ENCODE assay signal across 18 cellular contexts in the genomic region with DNA sequence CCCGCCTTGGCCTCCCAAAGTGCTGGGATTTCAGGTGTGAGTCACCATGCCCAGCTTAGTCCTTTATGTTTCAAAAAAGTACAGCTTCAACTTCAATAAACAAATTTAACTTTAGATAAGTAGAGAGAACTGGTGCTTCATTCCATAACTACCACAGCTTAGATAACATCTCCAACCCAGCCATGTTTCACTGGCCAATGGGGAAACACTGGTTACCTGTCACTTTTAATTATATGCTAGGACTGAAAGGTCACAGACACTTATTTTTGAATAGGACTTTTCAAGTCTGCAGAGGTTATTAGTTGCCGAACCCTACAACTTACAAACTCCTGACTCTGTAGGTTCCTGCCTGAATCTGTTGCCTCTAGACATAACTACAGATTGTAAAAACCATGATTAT. TPM values are rescaled to one million over a fixed set of nuclear protein-coding genes. Genes with fewer than 3 reads are reported as not detected.
DNase-seq lines count a peak whose midpoint lies in the region; ATAC-seq and TF ChIP-seq lines count a peak whose summit lies in the region.
"Had no signal": no experiment of that assay in that cellular context is flagged by ENCODE, and none has a peak within 500 bp of the region (broad histone marks: within the 10 kb centered on the region; RNA-seq: fewer than 3 reads in every experiment).

No MANE protein-coding gene starts in this region.

- H3K4me3 ChIP-seq in GM23338 (no peak overlapping the region), adipocyte (ENCODE audit: low read length) (no peak overlapping the region), trophoblast cell (ENCODE audit: low read depth, low read length) (no peak overlapping the region), WERI-Rb-1 (ENCODE audit: low read depth, low read length) (no peak overlapping the region)
- H3K4me3 ChIP-seq: BLaER1, HAP-1 had no signal

- H2BK12ac ChIP-seq in trophoblast cell (ENCODE audit: low read length) = no peak overlapping the region

- H3K27me3 ChIP-seq in GM23338 (ENCODE audit: insufficient read depth) = no peaks in the 10 kb centered on the region
- H3K27me3 ChIP-seq in adipocyte (replicated peaks; ENCODE audit: control insufficient read depth, insufficient read depth, low read length) = peaks cover 16% of the 10 kb centered on the region
- H3K27me3 ChIP-seq in trophoblast cell (ENCODE audit: insufficient read depth, low read length) = no peaks in the 10 kb centered on the region
- no peaks in the 10 kb centered on the region for H3K27me3 ChIP-seq in WERI-Rb-1 (ENCODE audit: insufficient read depth, low read depth, severe bottlenecking)
- H3K27me3 ChIP-seq: BLaER1 had no signal

- TF ChIP-seq CTCF in GM23338 (conservative IDR thresholded peaks at IDR 0.05; ENCODE audit: low read depth in 2 of 2) (no peak), WERI-Rb-1 (IDR thresholded peaks at IDR 0.05; ENCODE audit: low read depth, low read length) (no peak)

- CTCF ChIA-PET in activated CD8-positive, alpha-beta T cell treated with anti-CD3 and anti-CD28 coated beads, Interleukin-2, amount 10 ng/mL, durations not matched to agents 7 days and 5 days (lab: Charles Lee) = no interaction called here

- peaks cover 5% of the 10 kb centered on the region; the same call in 1 of the 2 replicates for H3K4me1 ChIP-seq in GM23338 (ENCODE audit: insufficient read depth)
- H3K4me1 ChIP-seq in adipocyte (ENCODE audit: control insufficient read depth, insufficient read depth, low read length) = no peaks in the 10 kb centered on the region
- H3K4me1 ChIP-seq in trophoblast cell (ENCODE audit: control insufficient read depth in 1 of 2, insufficient read depth in 2 of 2, low read length in 2 of 2) = peaks cover 4 to 5% of the 10 kb centered on the region in 2 experiments
- H3K4me1 ChIP-seq: HAP-1 had no signal

- POLR2A ChIA-PET in activated CD8-positive, alpha-beta T cell treated with anti-CD3 and anti-CD28 coated beads, Interleukin-2, amount 10 ng/mL, durations not matched to agents 7 days and 5 days (lab: Charles Lee) = no interaction called here

- H2AK5ac ChIP-seq in trophoblast cell (ENCODE audit: low read length) = no peak overlapping the region

- no peak overlapping the region for H3K18ac ChIP-seq in trophoblast cell (ENCODE audit: low read length)

- 0 out of 2 replicates have a peak overlapping the region, but pooled peaks have one; percentile 38 for H2AFZ ChIP-seq in GM23338
- H2AFZ ChIP-seq in trophoblast cell (ENCODE audit: insufficient read depth, low read length, poor library complexity) = no peak overlapping the region

- H3K27ac ChIP-seq in GM23338 (ENCODE audit: low read depth) (no peak overlapping the region), trophoblast cell (ENCODE audit: low read depth, low read length) (peak overlapping the region; percentile 83), WERI-Rb-1 (no peak overlapping the region)
- H3K27ac ChIP-seq: BLaER1, C4-2B had no signal

- H3K79me2 ChIP-seq in GM23338 (replicated peaks; ENCODE audit: insufficient read depth) = no peaks in the 10 kb centered on the region
- no peaks in the 10 kb centered on the region for H3K79me2 ChIP-seq in trophoblast cell (ENCODE audit: control insufficient read depth, insufficient read depth, low read length, poor library complexity)

- no peak overlapping the region for H3K27ac Mint-ChIP-seq in GM23338
- H3K27ac Mint-ChIP-seq in activated CD8-positive, alpha-beta T cell treated with anti-CD3 and anti-CD28 coated beads, Interleukin-2, amount 10 ng/mL, durations not matched to agents 7 days and 5 days = no peak overlapping the region
- H3K27ac Mint-ChIP-seq: CD4-positive, alpha-beta T cell; CD8-positive, alpha-beta memory T cell; HFFc6 had no signal

- H3K4ac ChIP-seq in trophoblast cell (ENCODE audit: low read depth, low read length) = no peak overlapping the region

- no peak overlapping the region for H4K12ac ChIP-seq in trophoblast cell (ENCODE audit: low read depth, low read length)

- no peaks in the 10 kb centered on the region for H3F3A ChIP-seq in GM23338 (replicated peaks; ENCODE audit: low read depth)

- H4K91ac ChIP-seq in trophoblast cell (ENCODE audit: low read depth, low read length) = no peak overlapping the region

- no peaks in the 10 kb centered on the region for H3K36me3 Mint-ChIP-seq in GM23338 (ENCODE audit: low read depth)
- no peaks in the 10 kb centered on the region for H3K36me3 Mint-ChIP-seq in activated CD8-positive, alpha-beta T cell treated with anti-CD3 and anti-CD28 coated beads, Interleukin-2, amount 10 ng/mL, durations not matched to agents 7 days and 5 days (ENCODE audit: low read depth)
- H3K36me3 Mint-ChIP-seq: CD8-positive, alpha-beta memory T cell had no signal

- H3K4me1 Mint-ChIP-seq in GM23338 = peaks cover 7% of the 10 kb centered on the region; the same call in 2 of the 3 replicates
- H3K4me1 Mint-ChIP-seq in activated CD8-positive, alpha-beta T cell treated with anti-CD3 and anti-CD28 coated beads, Interleukin-2, amount 10 ng/mL, durations not matched to agents 7 days and 5 days (ENCODE audit: low read depth) = no peaks in the 10 kb centered on the region

- H2BK5ac ChIP-seq in trophoblast cell (ENCODE audit: low read depth, low read length, poor library complexity) = no peak overlapping the region

- H3K27me3 Mint-ChIP-seq in GM23338 (ENCODE audit: insufficient read depth, low read depth, poor library complexity) = peaks cover 3% of the 10 kb centered on the region
- no peaks in the 10 kb centered on the region for H3K27me3 Mint-ChIP-seq in activated CD8-positive, alpha-beta T cell treated with anti-CD3 and anti-CD28 coated beads, Interleukin-2, amount 10 ng/mL, durations not matched to agents 7 days and 5 days (ENCODE audit: low read depth)

- ATAC-seq in GM23338 = no peak
- ATAC-seq in activated CD8-positive, alpha-beta T cell treated with anti-CD3 and anti-CD28 coated beads, Interleukin-2, amount 10 ng/mL, durations not matched to agents 7 days and 5 days = no peak

- no peaks in the 10 kb centered on the region for H3K36me3 ChIP-seq in GM23338 (ENCODE audit: insufficient read depth)
- H3K36me3 ChIP-seq in adipocyte (ENCODE audit: control insufficient read depth, insufficient read depth, low read length, severe bottlenecking) = no peaks in the 10 kb centered on the region
- H3K36me3 ChIP-seq in trophoblast cell (ENCODE audit: control insufficient read depth in 1 of 2, insufficient read depth in 2 of 2, low read length in 2 of 2) = no peaks in the 10 kb centered on the region
- no peaks in the 10 kb centered on the region for H3K36me3 ChIP-seq in WERI-Rb-1
- H3K36me3 ChIP-seq: BLaER1, HAP-1 had no signal

- no peak for DNase-seq in GM23338 (ENCODE audit: low spot score)
- peak; percentile 69 for DNase-seq in SK-N-DZ (ENCODE audit: low spot score)
- DNase-seq in adipocyte (ENCODE audit: low read depth) = peak; percentile 49
- peak; percentile 2 to 65 for DNase-seq in trophoblast cell
- no peak for DNase-seq in WERI-Rb-1
- DNase-seq in CD1c-positive myeloid dendritic cell (ENCODE audit: extremely low spot score) = no peak
- no peak for DNase-seq in activated CD8-positive, alpha-beta T cell treated with anti-CD3 and anti-CD28 coated beads, Interleukin-2, amount 10 ng/mL, durations not matched to agents 7 days and 5 days
- DNase-seq: CD4-positive, alpha-beta T cell; CD8-positive, alpha-beta memory T cell; DMS 273 treated with DMSO at 0.1 percent for 48 hours; DMS79 treated with DMSO at 0.1 percent for 48 hours; GF-D8; GOT3; HFFc6 had no signal

- H3K14ac ChIP-seq in trophoblast cell (ENCODE audit: low read length) = no peak overlapping the region

- no peaks in the 10 kb centered on the region for H3K9me2 ChIP-seq in GM23338 (ENCODE audit: insufficient read depth)

- no peaks in the 10 kb centered on the region for H3K9me3 Mint-ChIP-seq in GM23338
- H3K9me3 Mint-ChIP-seq in activated CD8-positive, alpha-beta T cell treated with anti-CD3 and anti-CD28 coated beads, Interleukin-2, amount 10 ng/mL, durations not matched to agents 7 days and 5 days (ENCODE audit: insufficient read depth) = no peaks in the 10 kb centered on the region
- H3K9me3 Mint-ChIP-seq: CD4-positive, alpha-beta T cell; CD8-positive, alpha-beta memory T cell; HFFc6 had no signal

- no peak overlapping the region for H3K4me3 Mint-ChIP-seq in GM23338
- H3K4me3 Mint-ChIP-seq in activated CD8-positive, alpha-beta T cell treated with anti-CD3 and anti-CD28 coated beads, Interleukin-2, amount 10 ng/mL, durations not matched to agents 7 days and 5 days = no peak overlapping the region
- H3K4me3 Mint-ChIP-seq: CD4-positive, alpha-beta T cell; CD8-positive, alpha-beta memory T cell; HFFc6 had no signal

- peaks cover 23% of the 10 kb centered on the region for H3K79me1 ChIP-seq in trophoblast cell (ENCODE audit: low read length)

- H2BK120ac ChIP-seq in trophoblast cell (ENCODE audit: insufficient read depth, low read length, poor library complexity) = no peak overlapping the region

- no CpG with 5 or more reads among the region's 2 CpGs for WGBS in trophoblast cell (ENCODE audit: extremely low coverage, insufficient coverage, insufficient read length)

- H4K20me1 ChIP-seq in GM23338 (replicated peaks; ENCODE audit: insufficient read depth) = no peaks in the 10 kb centered on the region
- H4K20me1 ChIP-seq: BLaER1 had no signal

- no peaks in the 10 kb centered on the region for H3K9me3 ChIP-seq in adipocyte (ENCODE audit: control insufficient read depth, low read length)
- H3K9me3 ChIP-seq in trophoblast cell (ENCODE audit: insufficient read depth, low read depth, low read length) = no peaks in the 10 kb centered on the region
- H3K9me3 ChIP-seq in WERI-Rb-1 (ENCODE audit: severe bottlenecking) = no peaks in the 10 kb centered on the region
- H3K9me3 ChIP-seq: BLaER1, HAP-1 had no signal

- H3K23ac ChIP-seq in trophoblast cell (ENCODE audit: low read length) = no peak overlapping the region

- H4K8ac ChIP-seq in trophoblast cell (ENCODE audit: low read depth, low read length) = no peak overlapping the region

- H3K4me2 ChIP-seq in GM23338 (no peak overlapping the region), trophoblast cell (ENCODE audit: low read length) (no peak overlapping the region)
- H3K4me2 ChIP-seq: BLaER1 had no signal

- H3K9ac ChIP-seq in adipocyte (ENCODE audit: low read length) (no peak overlapping the region), trophoblast cell (ENCODE audit: low read length) (no peak overlapping the region)
- H3K9ac ChIP-seq: BLaER1 had no signal

TF ChIP-seq in GM23338, 12 proteins besides CTCF, POLR2A, EP300 and RAD21 (continues in another document):
- no peak for TF ChIP-seq POLR2AphosphoS5 (IDR thresholded peaks at IDR 0.05; ENCODE audit: low read depth)
- TF ChIP-seq NANOG (IDR thresholded peaks at IDR 0.05; ENCODE audit: borderline replicate concordance) = no peak
- TF ChIP-seq CREB1 (CRISPR knock-in tag; IDR thresholded peaks at IDR 0.05; ENCODE audit: low read depth) = no peak

RNA-seq across cellular contexts. Expression of a gene that starts 56.5 kb away (rescaled TPM):
- total RNA-seq in GM23338 (2014; rRNA removed; shearing (Covaris generic)) = 11.6 and 14.2 TPM in 2 replicates
- 4.7 and 5.5 TPM in 2 replicates for polyA plus RNA-seq in GM23338 (2016; fragmentation: Nextera tagmentation; extraction: Ambion mirVana)
- 9.0 and 9.2 TPM in 2 replicates for polyA plus RNA-seq in SK-N-DZ (2014; cell fraction: cytosol; rRNA removed)
- 3.4 and 8.7 TPM in 2 replicates for polyA plus RNA-seq in SK-N-DZ (2014; cell fraction: nucleus; rRNA removed)
- polyA plus RNA-seq in trophoblast cell (2013) = 17.8 and 18.7 TPM in 2 replicates
- under 1 TPM in 1 of 2 experiments, not detected in 1; 0.50 TPM for total RNA-seq in activated CD8-positive, alpha-beta T cell treated with anti-CD3 and anti-CD28 coated beads, Interleukin-2, amount 10 ng/mL, durations not matched to agents 7 days and 5 days
- total RNA-seq: G401 had no signal

Comparison
In these comparisons a context has a peak if more than half of its experiments do, and no peak if none do; other contexts are left out.
1. DNase-seq: peak in SK-N-DZ (single experiment), adipocyte (single experiment) and trophoblast cell (2 of 2); none in GM23338 (single experiment), WERI-Rb-1 (single experiment), CD1c-positive myeloid dendritic cell (single experiment) and activated CD8-positive, alpha-beta T cell treated with anti-CD3 and anti-CD28 coated beads, Interleukin-2, amount 10 ng/mL, durations not matched to agents 7 days and 5 days (single experiment).